Comparison of ENCODE assay signal across 22 cellular contexts in genomic region chr15:98666841-98667240, GRCh38. TPM values are rescaled to one million over a fixed set of nuclear protein-coding genes. Genes with fewer than 3 reads are reported as not detected.
DNase-seq lines count a peak whose midpoint lies in the region; ATAC-seq, FAIRE-seq and TF ChIP-seq lines count a peak whose summit lies in the region.
"Had no signal": no experiment of that assay in that cellular context is flagged by ENCODE, and none has a peak within 500 bp of the region (broad histone marks: within the 10 kb centered on the region; RNA-seq: fewer than 3 reads in every experiment).

No MANE protein-coding gene starts in this region.

- intact Hi-C loops in Caco-2 (cut with micrococcal nuclease; ENCODE audit: unreplicated experiment), result no loop called here

- peaks cover 35% of the 10 kb centered on the region for H3K4me1 ChIP-seq in Caco-2
- H3K4me1 ChIP-seq in RWPE2 (ENCODE audit: insufficient read depth, poor library complexity, severe bottlenecking), result peaks cover 63% of the 10 kb centered on the region

- no peak overlapping the region for H3K4me3 Mint-ChIP-seq in Caco-2 (ENCODE audit: unreplicated experiment)
- peak overlapping the region; percentile 72 for H3K4me3 Mint-ChIP-seq in endothelial cell (ENCODE audit: unreplicated experiment)
- no peak overlapping the region for H3K4me3 Mint-ChIP-seq in nephron progenitor cell
- H3K4me3 Mint-ChIP-seq: B cell, immature natural killer cell, natural killer cell had no signal

- BruUV-seq in Caco-2 (replicated peaks; lab: Mats Ljungman, UMichigan), result no TSS peak

- POLR2A ChIA-PET in Caco-2 (lab: Charles Lee), result no interaction called here

- CTCF ChIA-PET in Caco-2 (lab: Charles Lee), result no interaction called here

- H3K27me3 ChIP-seq in Caco-2 (replicated peaks; ENCODE audit: control insufficient read depth, insufficient read depth, low read length) (no peaks in the 10 kb centered on the region), RWPE2 (ENCODE audit: insufficient read depth, poor library complexity, severe bottlenecking) (no peaks in the 10 kb centered on the region)
- H3K27me3 ChIP-seq: brain microvascular endothelial cell, ovary, upper lobe of left lung had no signal

- H3K27me3 Mint-ChIP-seq in Caco-2 (ENCODE audit: insufficient read depth, unreplicated experiment) (no peaks in the 10 kb centered on the region), endothelial cell (ENCODE audit: unreplicated experiment) (peaks cover 5% of the 10 kb centered on the region), nephron progenitor cell (ENCODE audit: low read depth, poor library complexity) (peaks cover 10% of the 10 kb centered on the region)
- H3K27me3 Mint-ChIP-seq: B cell had no signal

- no peaks in the 10 kb centered on the region for H3K9me3 ChIP-seq in Caco-2
- H3K9me3 ChIP-seq in RWPE2 (ENCODE audit: severe bottlenecking), result no peaks in the 10 kb centered on the region
- H3K9me3 ChIP-seq: ovary, upper lobe of left lung had no signal

- H3K4me3 ChIP-seq in Caco-2 (ENCODE audit: low read depth, low read length), result no peak overlapping the region
- no peak overlapping the region for H3K4me3 ChIP-seq in RWPE2 (ENCODE audit: severe bottlenecking)
- H3K4me3 ChIP-seq: ovary, upper lobe of left lung had no signal

- peak overlapping the region; percentile 69 for H3K27ac ChIP-seq in RWPE2 (ENCODE audit: poor library complexity, severe bottlenecking)
- H3K27ac ChIP-seq: brain microvascular endothelial cell, ovary, upper lobe of left lung had no signal

- H3K36me3 ChIP-seq in Caco-2 (ENCODE audit: control insufficient read depth, insufficient read depth, low read length) (no peaks in the 10 kb centered on the region), RWPE2 (ENCODE audit: low read depth) (peaks cover 11% of the 10 kb centered on the region; the same call in 1 of the 2 replicates)
- H3K36me3 ChIP-seq: brain microvascular endothelial cell, ovary, upper lobe of left lung had no signal

- no peak for DNase-seq in Caco-2
- no peak for DNase-seq in RWPE2 (ENCODE audit: low spot score)
- no peak for DNase-seq in endothelial cell (ENCODE audit: low spot score)
- DNase-seq in nephron progenitor cell, result no peak
- DNase-seq in NCI-H69 (lab: John Stamatoyannopoulos, UW), result no peak
- no peak for DNase-seq in frontal cortex (ENCODE audit: low spot score in 2 of 2)
- DNase-seq: activated gamma-delta T cell; activated T-cell treated with anti-CD3 and anti-CD28 coated beads for 4 hours; brain microvascular endothelial cell; DMS153; immature natural killer cell; natural killer cell; NCI-H146; ovary; retina; small intestine; stimulated activated CD4-positive, alpha-beta T cell treated with anti-CD3 and anti-CD28 coated beads, Interleukin-1b, Interleukin-23, amount 100 ng/mL, for 48 hours; upper lobe of left lung had no signal

- TF ChIP-seq CTCF in Caco-2 (IDR thresholded peaks at IDR 0.05; ENCODE audit: insufficient read depth in 1 of 2, low read depth in 1 of 2, low read length in 1 of 2, severe bottlenecking in 1 of 2, unreplicated experiment in 1 of 2) (no peak), RWPE2 (IDR thresholded peaks at IDR 0.05; ENCODE audit: poor library complexity, severe bottlenecking) (no peak), endothelial cell (IDR thresholded peaks at IDR 0.05; ENCODE audit: unreplicated experiment) (no peak), nephron progenitor cell (IDR thresholded peaks at IDR 0.05) (no peak)

- H3K9me3 Mint-ChIP-seq in Caco-2 (ENCODE audit: unreplicated experiment), result no peaks in the 10 kb centered on the region
- H3K9me3 Mint-ChIP-seq in endothelial cell (ENCODE audit: unreplicated experiment), result no peaks in the 10 kb centered on the region
- no peaks in the 10 kb centered on the region for H3K9me3 Mint-ChIP-seq in nephron progenitor cell
- H3K9me3 Mint-ChIP-seq: immature natural killer cell, natural killer cell had no signal

- H3K27ac Mint-ChIP-seq in Caco-2 (ENCODE audit: unreplicated experiment) (peak overlapping the region; percentile 65), endothelial cell (ENCODE audit: unreplicated experiment) (peak overlapping the region; percentile 70), nephron progenitor cell (peak overlapping the region; percentile 88)
- H3K27ac Mint-ChIP-seq: B cell had no signal

- FAIRE-seq in frontal cortex (lab: Jason Lieb, UNC), result no peak
- FAIRE-seq: small intestine had no signal

- H3K36me3 Mint-ChIP-seq in Caco-2 (ENCODE audit: insufficient read depth, unreplicated experiment) (peaks cover 5% of the 10 kb centered on the region), endothelial cell (ENCODE audit: low read depth, unreplicated experiment) (peaks cover 8% of the 10 kb centered on the region), nephron progenitor cell (ENCODE audit: low read depth) (peaks cover 28% of the 10 kb centered on the region)
- H3K36me3 Mint-ChIP-seq: immature natural killer cell, natural killer cell had no signal

- H3K4me1 Mint-ChIP-seq in Caco-2 (ENCODE audit: low read depth, unreplicated experiment), result peaks cover 39% of the 10 kb centered on the region
- peaks cover 80% of the 10 kb centered on the region for H3K4me1 Mint-ChIP-seq in endothelial cell (ENCODE audit: unreplicated experiment)
- peaks cover 70% of the 10 kb centered on the region for H3K4me1 Mint-ChIP-seq in nephron progenitor cell

- ATAC-seq in RWPE2 (ENCODE audit: low read depth) (no peak), HG02981 (IDR thresholded peaks at IDR 0.05; ENCODE audit: unreplicated experiment) (no peak), GM18873 (IDR thresholded peaks at IDR 0.05; ENCODE audit: low FRiP score, unreplicated experiment) (no peak)
- ATAC-seq: HCT116, natural killer cell had no signal

RNA-seq across cellular contexts. Expression of gene IGF1R, which starts 18.5 kb away (rescaled TPM):
- total RNA-seq in Caco-2 (2022) (51.6 and 57.4 TPM in 2 replicates), endothelial cell (ENCODE audit: unreplicated experiment) (131 TPM), frontal cortex (28.1 TPM)
